1 cellular context compared by ENCODE assay signal in genomic region chr12:80216890-80217559, GRCh38.
TF ChIP-seq lines count a peak whose summit lies in the region.

No MANE protein-coding gene starts in this region.

TF ChIP-seq in IMR-90, 13 proteins besides CTCF, POLR2A, EP300 and RAD21:
- TF ChIP-seq RCOR1 (IDR thresholded peaks at IDR 0.05; ENCODE audit: insufficient replicate concordance, low read length) (no peak), MAFK (IDR thresholded peaks at IDR 0.05; ENCODE audit: low read depth, low read length) (peak; percentile 44; the same call in 1 of the 2 replicates)
TF ChIP-seq in IMR-90: peak in this region for 1.
